In the genomic region with DNA sequence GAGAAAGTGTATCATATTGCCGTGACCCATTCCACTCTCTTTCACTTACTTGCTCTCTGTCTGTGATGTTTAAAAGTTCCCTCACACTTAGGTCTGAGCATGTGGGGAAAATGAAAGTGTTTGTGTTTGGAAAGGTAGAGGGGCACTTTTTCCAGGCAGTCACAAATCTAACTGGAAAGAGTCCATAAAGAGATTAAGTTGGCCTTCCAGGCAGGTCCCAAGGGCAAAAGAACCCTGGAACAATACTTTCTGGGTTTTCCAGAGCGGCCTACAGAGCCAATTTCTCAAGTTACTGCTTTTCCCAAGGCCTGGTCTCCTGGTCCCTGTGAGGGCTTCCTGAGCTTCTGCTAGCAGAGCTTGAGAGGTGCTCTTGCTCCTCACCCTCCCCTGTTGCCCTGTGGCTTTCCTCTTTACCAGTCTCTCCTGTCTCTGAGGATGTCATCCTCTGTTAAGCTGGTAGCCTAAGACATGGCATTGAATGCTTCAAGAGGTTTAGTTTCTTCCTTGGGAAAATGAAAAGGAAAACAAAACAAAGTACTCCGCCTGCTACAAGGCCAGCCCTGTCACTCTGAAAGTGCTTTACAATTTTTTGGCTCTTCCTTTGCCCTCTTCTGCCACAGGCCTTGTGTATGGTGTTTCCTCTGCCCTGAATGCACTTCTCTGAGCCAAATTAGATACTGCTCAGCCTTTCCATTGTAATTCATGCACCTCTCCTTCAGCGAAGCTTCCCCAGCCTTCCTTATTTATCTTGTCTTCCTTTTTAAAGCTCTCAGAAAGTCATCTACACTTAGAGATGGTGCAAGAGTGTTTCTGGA, we compare ENCODE assay signal across 9 cellular contexts. TPM values are rescaled to one million over a fixed set of nuclear protein-coding genes. Genes with fewer than 3 reads are reported as not detected.
A peak's percentile ranks its signal among the peaks of the same experiment; 100 is the strongest.
DNase-seq lines count a peak whose midpoint lies in the region; ATAC-seq and TF ChIP-seq lines count a peak whose summit lies in the region.
"Had no signal": no experiment of that assay in that cellular context is flagged by ENCODE, and none has a peak within 500 bp of the region (broad histone marks: within the 10 kb centered on the region; RNA-seq: fewer than 3 reads in every experiment).

No MANE protein-coding gene starts in this region.

- H3K4me3 ChIP-seq in fibroblast of villous mesenchyme (ENCODE audit: low read depth, low read length), result no peak overlapping the region
- no peak overlapping the region for H3K4me3 ChIP-seq in smooth muscle cell

- CTCF ChIA-PET in RWPE1 (lab: Yijun Ruan, JAX), result interaction anchor here (1.1 kb wide), 1 partner anchor 50 kb away, joined by 4 read pairs; no protein-coding TSS in a partner anchor

- no peaks in the 10 kb centered on the region for H3K9me3 ChIP-seq in smooth muscle cell (replicated peaks; ENCODE audit: low read depth)

- ATAC-seq in GM19023 (IDR thresholded peaks at IDR 0.05; ENCODE audit: unreplicated experiment), result peak; percentile 45
- ATAC-seq in HG03280 (IDR thresholded peaks at IDR 0.05; ENCODE audit: unreplicated experiment), result no peak

- no peaks in the 10 kb centered on the region for H3K27me3 ChIP-seq in smooth muscle cell (ENCODE audit: low read depth)

- H2AFZ ChIP-seq in smooth muscle cell (ENCODE audit: low read depth), result no peak overlapping the region

- POLR2A ChIA-PET in RWPE1 (lab: Yijun Ruan, JAX; ENCODE audit: low non-redundant PET), result no interaction called here

- peaks cover 8% of the 10 kb centered on the region for H3K4me1 ChIP-seq in smooth muscle cell (ENCODE audit: low read depth)

- DNase-seq in RWPE1 (ENCODE audit: low spot score), result no peak
- peak; percentile 41 for DNase-seq in fibroblast of villous mesenchyme (ENCODE audit: low read depth)
- no peak for DNase-seq in smooth muscle cell (lab: John Stamatoyannopoulos, UW; ENCODE audit: unreplicated experiment)
- no peak for DNase-seq in SKM-1 (lab: John Stamatoyannopoulos, UW; ENCODE audit: unreplicated experiment)
- no peak for DNase-seq in NCI-H1105 treated with DMSO at 0.1 percent for 48 hours (lab: John Stamatoyannopoulos, UW)
- DNase-seq in NCI-H1092 (lab: John Stamatoyannopoulos, UW), result no peak
- DNase-seq: NCI-H226 had no signal

- peak overlapping the region; percentile 23 for H3K4me2 ChIP-seq in smooth muscle cell

- H3K27ac ChIP-seq in RWPE1 (peak overlapping the region; percentile 57), smooth muscle cell (ENCODE audit: low read depth) (no peak overlapping the region)

- H3K79me2 ChIP-seq in smooth muscle cell (ENCODE audit: low read depth), result peaks cover 96% of the 10 kb centered on the region

- H4K20me1 ChIP-seq in smooth muscle cell (ENCODE audit: low read depth), result peaks cover 100% of the 10 kb centered on the region

- no peaks in the 10 kb centered on the region for H3K36me3 ChIP-seq in smooth muscle cell (ENCODE audit: low read depth)

- no peaks in the 10 kb centered on the region for H3F3A ChIP-seq in smooth muscle cell (ENCODE audit: low read depth)

- 89% methylated on average over 4 of the region's 4 CpGs for WGBS in smooth muscle cell (ENCODE audit: low lambda C conversion rate)

- no peak overlapping the region for H3K9ac ChIP-seq in smooth muscle cell (ENCODE audit: low read depth)

- TF ChIP-seq CTCF in RWPE1 (conservative IDR thresholded peaks at IDR 0.05; ENCODE audit: low read depth), result no peak
- TF ChIP-seq CTCF in fibroblast of villous mesenchyme (IDR thresholded peaks at IDR 0.05; ENCODE audit: insufficient read depth, low read depth, low read length), result no peak
- TF ChIP-seq CTCF in smooth muscle cell (IDR thresholded peaks at IDR 0.05; ENCODE audit: borderline replicate concordance, insufficient read depth, poor library complexity, severe bottlenecking), result no peak

RNA-seq across cellular contexts. Expression of a gene that starts 20.1 kb away (rescaled TPM):
- total RNA-seq in fibroblast of villous mesenchyme (93.3 and 101 TPM in 2 replicates), smooth muscle cell (149 and 167 TPM in 2 replicates)
- 74.6 and 107 TPM in 2 replicates for polyA plus RNA-seq in smooth muscle cell
